ENCODE assay signal across 1 cellular context in the genomic region with DNA sequence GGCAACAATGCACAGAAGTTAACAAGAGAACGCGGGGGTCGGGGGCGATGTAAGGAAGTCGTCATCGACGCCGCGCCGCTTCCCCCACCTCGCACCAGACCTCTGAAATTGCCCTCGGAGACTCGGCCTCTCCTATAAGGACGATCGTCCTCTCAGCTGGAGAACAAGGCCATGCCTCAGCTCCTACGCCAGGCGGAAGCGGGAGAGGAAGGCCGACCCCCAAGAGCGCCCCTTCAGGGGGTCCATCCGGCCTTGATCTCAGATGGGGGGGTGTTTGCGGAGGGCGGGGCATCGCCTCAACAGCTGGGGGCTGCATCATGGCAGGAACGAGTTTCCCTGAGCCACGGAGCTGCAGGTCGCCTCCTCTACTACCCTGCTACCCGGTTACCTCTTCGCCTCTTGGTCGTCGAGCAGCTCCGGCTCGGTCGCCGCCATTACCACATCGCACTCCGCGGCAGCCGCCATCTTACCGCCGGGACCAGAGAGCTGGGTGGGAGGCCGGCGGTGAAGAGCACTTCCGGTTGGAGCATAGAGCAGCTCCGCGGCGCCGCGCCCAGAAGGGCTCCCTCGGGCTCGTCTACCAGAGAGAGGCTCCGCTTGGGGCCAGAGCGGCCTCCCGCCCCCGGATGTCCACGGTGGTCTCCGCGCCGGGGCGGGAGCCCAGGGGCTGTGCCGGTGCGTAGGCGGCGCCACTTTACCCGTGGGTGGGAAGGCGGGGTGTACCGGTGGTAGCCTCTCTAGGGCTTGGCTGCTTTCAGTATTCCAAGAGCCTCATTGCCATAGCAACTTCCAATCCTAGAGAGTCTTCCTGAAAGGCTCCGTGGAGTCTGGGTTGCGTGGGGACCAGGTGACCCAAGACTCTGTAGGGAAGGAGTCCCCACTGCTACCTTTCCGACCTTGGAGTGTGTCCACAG.
A peak's percentile ranks its signal among the peaks of the same experiment; 100 is the strongest.
TF ChIP-seq lines count a peak whose summit lies in the region.

A gene with protein sequence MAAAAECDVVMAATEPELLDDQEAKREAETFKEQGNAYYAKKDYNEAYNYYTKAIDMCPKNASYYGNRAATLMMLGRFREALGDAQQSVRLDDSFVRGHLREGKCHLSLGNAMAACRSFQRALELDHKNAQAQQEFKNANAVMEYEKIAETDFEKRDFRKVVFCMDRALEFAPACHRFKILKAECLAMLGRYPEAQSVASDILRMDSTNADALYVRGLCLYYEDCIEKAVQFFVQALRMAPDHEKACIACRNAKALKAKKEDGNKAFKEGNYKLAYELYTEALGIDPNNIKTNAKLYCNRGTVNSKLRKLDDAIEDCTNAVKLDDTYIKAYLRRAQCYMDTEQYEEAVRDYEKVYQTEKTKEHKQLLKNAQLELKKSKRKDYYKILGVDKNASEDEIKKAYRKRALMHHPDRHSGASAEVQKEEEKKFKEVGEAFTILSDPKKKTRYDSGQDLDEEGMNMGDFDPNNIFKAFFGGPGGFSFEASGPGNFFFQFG (minus strand): TSS at position 488 of the 914 bp plus-strand sequence. CDS start 23 bp downstream, at position 465.

TF ChIP-seq in HepG2, 621 proteins besides CTCF, POLR2A, EP300 and RAD21 (continued from another document and continues in another):
- TF ChIP-seq, protein P1, sequence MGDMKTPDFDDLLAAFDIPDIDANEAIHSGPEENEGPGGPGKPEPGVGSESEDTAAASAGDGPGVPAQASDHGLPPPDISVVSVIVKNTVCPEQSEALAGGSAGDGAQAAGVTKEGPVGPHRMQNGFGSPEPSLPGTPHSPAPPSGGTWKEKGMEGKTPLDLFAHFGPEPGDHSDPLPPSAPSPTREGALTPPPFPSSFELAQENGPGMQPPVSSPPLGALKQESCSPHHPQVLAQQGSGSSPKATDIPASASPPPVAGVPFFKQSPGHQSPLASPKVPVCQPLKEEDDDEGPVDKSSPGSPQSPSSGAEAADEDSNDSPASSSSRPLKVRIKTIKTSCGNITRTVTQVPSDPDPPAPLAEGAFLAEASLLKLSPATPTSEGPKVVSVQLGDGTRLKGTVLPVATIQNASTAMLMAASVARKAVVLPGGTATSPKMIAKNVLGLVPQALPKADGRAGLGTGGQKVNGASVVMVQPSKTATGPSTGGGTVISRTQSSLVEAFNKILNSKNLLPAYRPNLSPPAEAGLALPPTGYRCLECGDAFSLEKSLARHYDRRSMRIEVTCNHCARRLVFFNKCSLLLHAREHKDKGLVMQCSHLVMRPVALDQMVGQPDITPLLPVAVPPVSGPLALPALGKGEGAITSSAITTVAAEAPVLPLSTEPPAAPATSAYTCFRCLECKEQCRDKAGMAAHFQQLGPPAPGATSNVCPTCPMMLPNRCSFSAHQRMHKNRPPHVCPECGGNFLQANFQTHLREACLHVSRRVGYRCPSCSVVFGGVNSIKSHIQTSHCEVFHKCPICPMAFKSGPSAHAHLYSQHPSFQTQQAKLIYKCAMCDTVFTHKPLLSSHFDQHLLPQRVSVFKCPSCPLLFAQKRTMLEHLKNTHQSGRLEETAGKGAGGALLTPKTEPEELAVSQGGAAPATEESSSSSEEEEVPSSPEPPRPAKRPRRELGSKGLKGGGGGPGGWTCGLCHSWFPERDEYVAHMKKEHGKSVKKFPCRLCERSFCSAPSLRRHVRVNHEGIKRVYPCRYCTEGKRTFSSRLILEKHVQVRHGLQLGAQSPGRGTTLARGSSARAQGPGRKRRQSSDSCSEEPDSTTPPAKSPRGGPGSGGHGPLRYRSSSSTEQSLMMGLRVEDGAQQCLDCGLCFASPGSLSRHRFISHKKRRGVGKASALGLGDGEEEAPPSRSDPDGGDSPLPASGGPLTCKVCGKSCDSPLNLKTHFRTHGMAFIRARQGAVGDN (CRISPR knock-in tag; IDR thresholded peaks at IDR 0.05): peak; percentile 95
- TF ChIP-seq, protein P2, sequence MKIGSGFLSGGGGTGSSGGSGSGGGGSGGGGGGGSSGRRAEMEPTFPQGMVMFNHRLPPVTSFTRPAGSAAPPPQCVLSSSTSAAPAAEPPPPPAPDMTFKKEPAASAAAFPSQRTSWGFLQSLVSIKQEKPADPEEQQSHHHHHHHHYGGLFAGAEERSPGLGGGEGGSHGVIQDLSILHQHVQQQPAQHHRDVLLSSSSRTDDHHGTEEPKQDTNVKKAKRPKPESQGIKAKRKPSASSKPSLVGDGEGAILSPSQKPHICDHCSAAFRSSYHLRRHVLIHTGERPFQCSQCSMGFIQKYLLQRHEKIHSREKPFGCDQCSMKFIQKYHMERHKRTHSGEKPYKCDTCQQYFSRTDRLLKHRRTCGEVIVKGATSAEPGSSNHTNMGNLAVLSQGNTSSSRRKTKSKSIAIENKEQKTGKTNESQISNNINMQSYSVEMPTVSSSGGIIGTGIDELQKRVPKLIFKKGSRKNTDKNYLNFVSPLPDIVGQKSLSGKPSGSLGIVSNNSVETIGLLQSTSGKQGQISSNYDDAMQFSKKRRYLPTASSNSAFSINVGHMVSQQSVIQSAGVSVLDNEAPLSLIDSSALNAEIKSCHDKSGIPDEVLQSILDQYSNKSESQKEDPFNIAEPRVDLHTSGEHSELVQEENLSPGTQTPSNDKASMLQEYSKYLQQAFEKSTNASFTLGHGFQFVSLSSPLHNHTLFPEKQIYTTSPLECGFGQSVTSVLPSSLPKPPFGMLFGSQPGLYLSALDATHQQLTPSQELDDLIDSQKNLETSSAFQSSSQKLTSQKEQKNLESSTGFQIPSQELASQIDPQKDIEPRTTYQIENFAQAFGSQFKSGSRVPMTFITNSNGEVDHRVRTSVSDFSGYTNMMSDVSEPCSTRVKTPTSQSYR (CRISPR knock-in tag; IDR thresholded peaks at IDR 0.05; ENCODE audit: borderline replicate concordance): peak; percentile 13; the same call in 1 of the 2 replicates
- no peak for TF ChIP-seq SMARCC2 (IDR thresholded peaks at IDR 0.05)
- peak; percentile 99 for TF ChIP-seq ZNF891 (CRISPR knock-in tag; IDR thresholded peaks at IDR 0.05)
- TF ChIP-seq, protein P3, sequence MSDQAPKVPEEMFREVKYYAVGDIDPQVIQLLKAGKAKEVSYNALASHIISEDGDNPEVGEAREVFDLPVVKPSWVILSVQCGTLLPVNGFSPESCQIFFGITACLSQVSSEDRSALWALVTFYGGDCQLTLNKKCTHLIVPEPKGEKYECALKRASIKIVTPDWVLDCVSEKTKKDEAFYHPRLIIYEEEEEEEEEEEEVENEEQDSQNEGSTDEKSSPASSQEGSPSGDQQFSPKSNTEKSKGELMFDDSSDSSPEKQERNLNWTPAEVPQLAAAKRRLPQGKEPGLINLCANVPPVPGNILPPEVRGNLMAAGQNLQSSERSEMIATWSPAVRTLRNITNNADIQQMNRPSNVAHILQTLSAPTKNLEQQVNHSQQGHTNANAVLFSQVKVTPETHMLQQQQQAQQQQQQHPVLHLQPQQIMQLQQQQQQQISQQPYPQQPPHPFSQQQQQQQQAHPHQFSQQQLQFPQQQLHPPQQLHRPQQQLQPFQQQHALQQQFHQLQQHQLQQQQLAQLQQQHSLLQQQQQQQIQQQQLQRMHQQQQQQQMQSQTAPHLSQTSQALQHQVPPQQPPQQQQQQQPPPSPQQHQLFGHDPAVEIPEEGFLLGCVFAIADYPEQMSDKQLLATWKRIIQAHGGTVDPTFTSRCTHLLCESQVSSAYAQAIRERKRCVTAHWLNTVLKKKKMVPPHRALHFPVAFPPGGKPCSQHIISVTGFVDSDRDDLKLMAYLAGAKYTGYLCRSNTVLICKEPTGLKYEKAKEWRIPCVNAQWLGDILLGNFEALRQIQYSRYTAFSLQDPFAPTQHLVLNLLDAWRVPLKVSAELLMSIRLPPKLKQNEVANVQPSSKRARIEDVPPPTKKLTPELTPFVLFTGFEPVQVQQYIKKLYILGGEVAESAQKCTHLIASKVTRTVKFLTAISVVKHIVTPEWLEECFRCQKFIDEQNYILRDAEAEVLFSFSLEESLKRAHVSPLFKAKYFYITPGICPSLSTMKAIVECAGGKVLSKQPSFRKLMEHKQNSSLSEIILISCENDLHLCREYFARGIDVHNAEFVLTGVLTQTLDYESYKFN (CRISPR knock-in tag; conservative IDR thresholded peaks at IDR 0.05): peak; percentile 42
- TF ChIP-seq, protein P4, sequence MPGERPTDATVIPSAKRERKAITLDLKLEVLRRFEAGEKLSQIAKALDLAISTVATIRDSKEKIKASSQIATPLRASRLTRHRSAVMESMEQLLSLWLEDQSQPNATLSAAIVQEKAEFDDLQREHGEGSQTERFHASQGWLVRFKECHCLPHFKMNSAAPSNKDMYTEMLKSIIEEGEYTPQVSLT (CRISPR knock-in tag; IDR thresholded peaks at IDR 0.05; ENCODE audit: borderline replicate concordance, low read depth): no peak; the same call in 1 of the 2 replicates
- no peak for TF ChIP-seq NCOA5 (CRISPR knock-in tag; IDR thresholded peaks at IDR 0.05)
- TF ChIP-seq EEA1 (CRISPR knock-in tag; IDR thresholded peaks at IDR 0.05; ENCODE audit: borderline replicate concordance): 0 out of 2 replicates have a peak, but pooled peaks have one; percentile 72
- TF ChIP-seq, protein P5, sequence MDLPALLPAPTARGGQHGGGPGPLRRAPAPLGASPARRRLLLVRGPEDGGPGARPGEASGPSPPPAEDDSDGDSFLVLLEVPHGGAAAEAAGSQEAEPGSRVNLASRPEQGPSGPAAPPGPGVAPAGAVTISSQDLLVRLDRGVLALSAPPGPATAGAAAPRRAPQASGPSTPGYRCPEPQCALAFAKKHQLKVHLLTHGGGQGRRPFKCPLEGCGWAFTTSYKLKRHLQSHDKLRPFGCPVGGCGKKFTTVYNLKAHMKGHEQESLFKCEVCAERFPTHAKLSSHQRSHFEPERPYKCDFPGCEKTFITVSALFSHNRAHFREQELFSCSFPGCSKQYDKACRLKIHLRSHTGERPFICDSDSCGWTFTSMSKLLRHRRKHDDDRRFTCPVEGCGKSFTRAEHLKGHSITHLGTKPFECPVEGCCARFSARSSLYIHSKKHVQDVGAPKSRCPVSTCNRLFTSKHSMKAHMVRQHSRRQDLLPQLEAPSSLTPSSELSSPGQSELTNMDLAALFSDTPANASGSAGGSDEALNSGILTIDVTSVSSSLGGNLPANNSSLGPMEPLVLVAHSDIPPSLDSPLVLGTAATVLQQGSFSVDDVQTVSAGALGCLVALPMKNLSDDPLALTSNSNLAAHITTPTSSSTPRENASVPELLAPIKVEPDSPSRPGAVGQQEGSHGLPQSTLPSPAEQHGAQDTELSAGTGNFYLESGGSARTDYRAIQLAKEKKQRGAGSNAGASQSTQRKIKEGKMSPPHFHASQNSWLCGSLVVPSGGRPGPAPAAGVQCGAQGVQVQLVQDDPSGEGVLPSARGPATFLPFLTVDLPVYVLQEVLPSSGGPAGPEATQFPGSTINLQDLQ (CRISPR knock-in tag; IDR thresholded peaks at IDR 0.05): no peak; the same call in 1 of the 2 replicates
- TF ChIP-seq CCDC6 (CRISPR knock-in tag; IDR thresholded peaks at IDR 0.05): peak; percentile 59
- TF ChIP-seq KLF6 (CRISPR knock-in tag; IDR thresholded peaks at IDR 0.05): peak; percentile 98
- TF ChIP-seq SMYD3 (CRISPR knock-in tag; IDR thresholded peaks at IDR 0.05): peak; percentile 74; the same call in 1 of the 2 replicates
- TF ChIP-seq TBX2 (CRISPR knock-in tag; IDR thresholded peaks at IDR 0.05; ENCODE audit: borderline replicate concordance): peak; percentile 87
- peak; percentile 66; the same call in 1 of the 2 replicates for TF ChIP-seq ARNT2 (CRISPR knock-in tag; IDR thresholded peaks at IDR 0.05; ENCODE audit: low read depth)
- peak; percentile 80; the same call in 1 of the 2 replicates for TF ChIP-seq ZFP37 (CRISPR knock-in tag; IDR thresholded peaks at IDR 0.05; ENCODE audit: borderline replicate concordance)
- TF ChIP-seq, protein P6, sequence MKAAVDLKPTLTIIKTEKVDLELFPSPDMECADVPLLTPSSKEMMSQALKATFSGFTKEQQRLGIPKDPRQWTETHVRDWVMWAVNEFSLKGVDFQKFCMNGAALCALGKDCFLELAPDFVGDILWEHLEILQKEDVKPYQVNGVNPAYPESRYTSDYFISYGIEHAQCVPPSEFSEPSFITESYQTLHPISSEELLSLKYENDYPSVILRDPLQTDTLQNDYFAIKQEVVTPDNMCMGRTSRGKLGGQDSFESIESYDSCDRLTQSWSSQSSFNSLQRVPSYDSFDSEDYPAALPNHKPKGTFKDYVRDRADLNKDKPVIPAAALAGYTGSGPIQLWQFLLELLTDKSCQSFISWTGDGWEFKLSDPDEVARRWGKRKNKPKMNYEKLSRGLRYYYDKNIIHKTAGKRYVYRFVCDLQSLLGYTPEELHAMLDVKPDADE (CRISPR knock-in tag; IDR thresholded peaks at IDR 0.05): peak; percentile 67; the same call in 1 of the 2 replicates
- TF ChIP-seq SP4 (CRISPR knock-in tag; IDR thresholded peaks at IDR 0.05): peak; percentile 55; the same call in 1 of the 2 replicates
- TF ChIP-seq HHEX (CRISPR knock-in tag; IDR thresholded peaks at IDR 0.05): no peak; the same call in 1 of the 2 replicates
- TF ChIP-seq ZSCAN25 (CRISPR knock-in tag; IDR thresholded peaks at IDR 0.05): no peak
- TF ChIP-seq, protein P7, sequence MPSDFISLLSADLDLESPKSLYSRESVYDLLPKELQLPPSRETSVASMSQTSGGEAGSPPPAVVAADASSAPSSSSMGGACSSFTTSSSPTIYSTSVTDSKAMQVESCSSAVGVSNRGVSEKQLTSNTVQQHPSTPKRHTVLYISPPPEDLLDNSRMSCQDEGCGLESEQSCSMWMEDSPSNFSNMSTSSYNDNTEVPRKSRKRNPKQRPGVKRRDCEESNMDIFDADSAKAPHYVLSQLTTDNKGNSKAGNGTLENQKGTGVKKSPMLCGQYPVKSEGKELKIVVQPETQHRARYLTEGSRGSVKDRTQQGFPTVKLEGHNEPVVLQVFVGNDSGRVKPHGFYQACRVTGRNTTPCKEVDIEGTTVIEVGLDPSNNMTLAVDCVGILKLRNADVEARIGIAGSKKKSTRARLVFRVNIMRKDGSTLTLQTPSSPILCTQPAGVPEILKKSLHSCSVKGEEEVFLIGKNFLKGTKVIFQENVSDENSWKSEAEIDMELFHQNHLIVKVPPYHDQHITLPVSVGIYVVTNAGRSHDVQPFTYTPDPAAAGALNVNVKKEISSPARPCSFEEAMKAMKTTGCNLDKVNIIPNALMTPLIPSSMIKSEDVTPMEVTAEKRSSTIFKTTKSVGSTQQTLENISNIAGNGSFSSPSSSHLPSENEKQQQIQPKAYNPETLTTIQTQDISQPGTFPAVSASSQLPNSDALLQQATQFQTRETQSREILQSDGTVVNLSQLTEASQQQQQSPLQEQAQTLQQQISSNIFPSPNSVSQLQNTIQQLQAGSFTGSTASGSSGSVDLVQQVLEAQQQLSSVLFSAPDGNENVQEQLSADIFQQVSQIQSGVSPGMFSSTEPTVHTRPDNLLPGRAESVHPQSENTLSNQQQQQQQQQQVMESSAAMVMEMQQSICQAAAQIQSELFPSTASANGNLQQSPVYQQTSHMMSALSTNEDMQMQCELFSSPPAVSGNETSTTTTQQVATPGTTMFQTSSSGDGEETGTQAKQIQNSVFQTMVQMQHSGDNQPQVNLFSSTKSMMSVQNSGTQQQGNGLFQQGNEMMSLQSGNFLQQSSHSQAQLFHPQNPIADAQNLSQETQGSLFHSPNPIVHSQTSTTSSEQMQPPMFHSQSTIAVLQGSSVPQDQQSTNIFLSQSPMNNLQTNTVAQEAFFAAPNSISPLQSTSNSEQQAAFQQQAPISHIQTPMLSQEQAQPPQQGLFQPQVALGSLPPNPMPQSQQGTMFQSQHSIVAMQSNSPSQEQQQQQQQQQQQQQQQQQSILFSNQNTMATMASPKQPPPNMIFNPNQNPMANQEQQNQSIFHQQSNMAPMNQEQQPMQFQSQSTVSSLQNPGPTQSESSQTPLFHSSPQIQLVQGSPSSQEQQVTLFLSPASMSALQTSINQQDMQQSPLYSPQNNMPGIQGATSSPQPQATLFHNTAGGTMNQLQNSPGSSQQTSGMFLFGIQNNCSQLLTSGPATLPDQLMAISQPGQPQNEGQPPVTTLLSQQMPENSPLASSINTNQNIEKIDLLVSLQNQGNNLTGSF (CRISPR knock-in tag; IDR thresholded peaks at IDR 0.05): 0 out of 2 replicates have a peak, but pooled peaks have one; percentile 66
- peak; percentile 47; the same call in 1 of the 2 replicates for TF ChIP-seq CBX5 (CRISPR knock-in tag; IDR thresholded peaks at IDR 0.05; ENCODE audit: borderline replicate concordance)
- TF ChIP-seq ZNF510 (CRISPR knock-in tag; IDR thresholded peaks at IDR 0.05; ENCODE audit: low read depth): no peak
- peak; percentile 94 for TF ChIP-seq ETV5 (CRISPR knock-in tag; IDR thresholded peaks at IDR 0.05; ENCODE audit: borderline replicate concordance)
- peak; percentile 39; the same call in 1 of the 2 replicates for TF ChIP-seq ZNF720 (CRISPR knock-in tag; IDR thresholded peaks at IDR 0.05)
- peak; percentile 93; the same call in 1 of the 2 replicates for TF ChIP-seq ZNF33A (CRISPR knock-in tag; IDR thresholded peaks at IDR 0.05; ENCODE audit: borderline replicate concordance)
- TF ChIP-seq ZNF333 (CRISPR knock-in tag; IDR thresholded peaks at IDR 0.05; ENCODE audit: borderline replicate concordance): peak; percentile 91
